8 cellular contexts compared by ENCODE assay signal in genomic region chr16:21773207-21773553, GRCh38.
DNase-seq lines count a peak whose midpoint lies in the region; ATAC-seq and TF ChIP-seq lines count a peak whose summit lies in the region.
"Not testable (repeated sequence)": the region's sequence is repeated elsewhere in the genome, so short reads cannot be mapped to it uniquely, and the experiment has no call there.

No MANE protein-coding gene starts in this region.

- in situ Hi-C loops in GM23248 (cut with MboI) = not testable (repeated sequence)

- H3K79me2 ChIP-seq in GM23248 (ENCODE audit: insufficient read depth); fibroblast of lung (ENCODE audit: control insufficient read depth, insufficient read depth, low read length): not testable (repeated sequence)

- H3K4me2 ChIP-seq in GM23248 (ENCODE audit: unreplicated experiment); fibroblast of lung (ENCODE audit: extremely low read depth, insufficient read depth, low read length); mesenchymal stem cell (ENCODE audit: low read length, poor library complexity, severe bottlenecking): not testable (repeated sequence)

- not testable (repeated sequence) for H2AK5ac ChIP-seq in mesenchymal stem cell (ENCODE audit: low read length, severe bottlenecking)

- H3K4ac ChIP-seq in mesenchymal stem cell (ENCODE audit: low read depth in 1 of 2, low read length in 2 of 2) = not testable (repeated sequence)

- TF ChIP-seq POLR2A in heart left ventricle (IDR thresholded peaks at IDR 0.05); spleen (IDR thresholded peaks at IDR 0.05): not testable (repeated sequence)

- WGBS in GM23248 (ENCODE audit: low coverage in 1 of 2, low lambda C conversion rate in 2 of 2, missing lambda C conversion rate in 2 of 2), 2 experiments = 71 to 80% methylated on average over 5 of the region's 5 CpGs
- whole genome bisulfite sequencing in heart left ventricle, 4 donors = 50 to 65% (median 58%) methylated on average over 5 of the region's 5 CpGs
- WGBS in right cardiac atrium = 49% methylated on average over 5 of the region's 5 CpGs
- 97% methylated on average over 4 of the region's 5 CpGs for WGBS in mesenchymal stem cell
- WGBS in spleen, 5 donors = 79 to 89% (median 85%) methylated on average over 5 of the region's 5 CpGs

- H3K9me3 ChIP-seq in GM23248 (ENCODE audit: low read depth); fibroblast of lung (ENCODE audit: control insufficient read depth, insufficient read depth, low read depth, low read length); heart left ventricle; right cardiac atrium (ENCODE audit: control insufficient read depth, low read length); mesenchymal stem cell (ENCODE audit: control insufficient read depth, low read length); spleen: not testable (repeated sequence)

- not testable (repeated sequence) for H3K18ac ChIP-seq in mesenchymal stem cell (ENCODE audit: low read depth in 1 of 2, low read length in 2 of 2)

- H3K79me1 ChIP-seq in mesenchymal stem cell (replicated peaks; ENCODE audit: low read length, poor library complexity, severe bottlenecking) = not testable (repeated sequence)

- not testable (repeated sequence) for H2BK120ac ChIP-seq in mesenchymal stem cell (ENCODE audit: low read depth, low read length)

- not testable (repeated sequence) for H3K36me3 ChIP-seq in GM23248 (ENCODE audit: low read depth); fibroblast of lung (ENCODE audit: control insufficient read depth, insufficient read depth, low read length); heart left ventricle; mesenchymal stem cell (ENCODE audit: control insufficient read depth in 1 of 2, insufficient read depth in 2 of 2, low read depth in 1 of 2, low read length in 2 of 2); spleen

- H4K20me1 ChIP-seq in GM23248 (ENCODE audit: insufficient read depth); fibroblast of lung (ENCODE audit: control insufficient read depth, extremely low read depth, insufficient read depth, low read length): not testable (repeated sequence)

- not testable (repeated sequence) for H4K91ac ChIP-seq in mesenchymal stem cell (ENCODE audit: low read length)

- intact Hi-C loops in heart left ventricle (cut with DNase I); right cardiac atrium (cut with DNase I); spleen (cut with DNase I; ENCODE audit: low total_unique reads): not testable (repeated sequence)

- not testable (repeated sequence) for H2BK5ac ChIP-seq in mesenchymal stem cell (ENCODE audit: low read depth, low read length, poor library complexity, severe bottlenecking)

- not testable (repeated sequence) for H3K14ac ChIP-seq in mesenchymal stem cell (ENCODE audit: low read length in 2 of 2)

- not testable (repeated sequence) for H3K27ac ChIP-seq in GM23248; fibroblast of lung (ENCODE audit: insufficient read depth, low read length); mesenchymal stem cell (ENCODE audit: low read length, poor library complexity, severe bottlenecking); spleen
- H3K27ac ChIP-seq in coronary artery = peak overlapping the region in 1 of 2 donors; percentile 16
- peak overlapping the region in 9 of 12 donors; percentile 19 to 77 (median 60) for H3K27ac ChIP-seq in heart left ventricle
- peak overlapping the region; percentile 51 for H3K27ac ChIP-seq in right cardiac atrium (ENCODE audit: low read length)

- not testable (repeated sequence) for TF ChIP-seq CTCF in coronary artery (IDR thresholded peaks at IDR 0.05); fibroblast of lung (conservative IDR thresholded peaks at IDR 0.05 in 1 of 2, IDR thresholded peaks at IDR 0.05 in 1 of 2; ENCODE audit: low read depth in 1 of 2, low read length in 2 of 2); heart left ventricle (IDR thresholded peaks at IDR 0.05); spleen (IDR thresholded peaks at IDR 0.05 in 8 of 11, conservative IDR thresholded peaks at IDR 0.05 in 3 of 11)

- peak; percentile 0 for DNase-seq in AG08395 (ENCODE audit: low spot score)
- DNase-seq in GM23248; coronary artery (ENCODE audit: low spot score); fibroblast of lung (ENCODE audit: low read depth in 2 of 2); heart left ventricle: not testable (repeated sequence)
- peak in 2 of 3 donors; percentile 46 to 56 for DNase-seq in right cardiac atrium
- DNase-seq in mesenchymal stem cell = peak; percentile 4
- DNase-seq in spleen = peak; percentile 71

- not testable (repeated sequence) for H2BK15ac ChIP-seq in mesenchymal stem cell (ENCODE audit: low read depth, poor library complexity, severe bottlenecking)

- not testable (repeated sequence) for H3K9ac ChIP-seq in GM23248; fibroblast of lung (ENCODE audit: insufficient read depth, low read length)
- H3K9ac ChIP-seq in mesenchymal stem cell (ENCODE audit: low read length) = peak overlapping the region; percentile 74

- 0 out of 2 replicates have a peak overlapping the region, but pooled peaks have one; percentile 28 for H2AFZ ChIP-seq in GM23248
- H2AFZ ChIP-seq in fibroblast of lung (ENCODE audit: low read length) = peak overlapping the region; percentile 1
- H2AFZ ChIP-seq in mesenchymal stem cell (ENCODE audit: low read depth, low read length) = not testable (repeated sequence)

- H2BK12ac ChIP-seq in mesenchymal stem cell (ENCODE audit: low read length in 2 of 2) = not testable (repeated sequence)

- H3K4me1 ChIP-seq in GM23248 (ENCODE audit: insufficient read depth); fibroblast of lung (ENCODE audit: control insufficient read depth, extremely low read depth, insufficient read depth, low read length); right cardiac atrium (ENCODE audit: control insufficient read depth, insufficient read depth, low read length); mesenchymal stem cell (ENCODE audit: control insufficient read depth, insufficient read depth, low read depth, low read length); spleen: not testable (repeated sequence)
- H3K4me1 ChIP-seq in heart left ventricle = peaks cover 0 to 14% (median 4%) of the 10 kb centered on the region in 12 donors

- not testable (repeated sequence) for H3F3A ChIP-seq in GM23248 (ENCODE audit: insufficient read depth)

- not testable (repeated sequence) for H3K27me3 ChIP-seq in GM23248 (replicated peaks; ENCODE audit: insufficient read depth); fibroblast of lung (ENCODE audit: control insufficient read depth, insufficient read depth, low read length); heart left ventricle; right cardiac atrium (ENCODE audit: control insufficient read depth, insufficient read depth); mesenchymal stem cell (ENCODE audit: control insufficient read depth in 1 of 2, insufficient read depth in 1 of 2, low read length in 2 of 2); spleen (replicated peaks in 1 of 7)

- not testable (repeated sequence) for H3K23ac ChIP-seq in mesenchymal stem cell (ENCODE audit: low read length in 2 of 2)

- not testable (repeated sequence) for H3K9me2 ChIP-seq in GM23248 (ENCODE audit: insufficient read depth)

- ATAC-seq in heart left ventricle = not testable (repeated sequence)
- peak in 1 of 2 donors; percentile 54 for ATAC-seq in right cardiac atrium

- not testable (repeated sequence) for H3K4me3 ChIP-seq in GM23248; fibroblast of lung (replicated peaks in 1 of 4; ENCODE audit: control extremely low read depth in 1 of 4, insufficient read depth in 1 of 4, low read depth in 3 of 4, low read length in 4 of 4); right cardiac atrium (ENCODE audit: low read length); mesenchymal stem cell (ENCODE audit: insufficient read depth in 1 of 2, low read depth in 1 of 2, low read length in 2 of 2); spleen
- H3K4me3 ChIP-seq in coronary artery (peak overlapping the region; percentile 22), heart left ventricle (peak overlapping the region in 6 of 12 donors; percentile 5 to 28 (median 18))

- not testable (repeated sequence) for H4K8ac ChIP-seq in mesenchymal stem cell (ENCODE audit: low read length)
